21 cellular contexts compared by ENCODE assay signal in genomic region chr5:31121224-31121623, GRCh38.
DNase-seq lines count a peak whose midpoint lies in the region; ATAC-seq, FAIRE-seq and TF ChIP-seq lines count a peak whose summit lies in the region.
"Had no signal": no experiment of that assay in that cellular context is flagged by ENCODE, and none has a peak within 500 bp of the region (broad histone marks: within the 10 kb centered on the region; RNA-seq: fewer than 3 reads in every experiment).

No MANE protein-coding gene starts in this region.

- H3K4me2 ChIP-seq in mesenchymal stem cell (ENCODE audit: low read length, poor library complexity, severe bottlenecking) (no peak overlapping the region), neural progenitor cell (peak overlapping the region; percentile 55)

- H2BK15ac ChIP-seq in mesenchymal stem cell (ENCODE audit: low read depth, poor library complexity, severe bottlenecking): no peak overlapping the region

- no peaks in the 10 kb centered on the region for H4K20me1 ChIP-seq in neural progenitor cell (ENCODE audit: low read depth)

- peak overlapping the region; percentile 46 for H3K27ac Mint-ChIP-seq in neural progenitor cell
- H3K27ac Mint-ChIP-seq: CD4-positive, alpha-beta memory T cell had no signal

- peak; percentile 67 for FAIRE-seq in HTR-8/SVneo (lab: Jason Lieb, UNC)
- FAIRE-seq: A204.1, GM12878, GM19239, H1 had no signal

- H3K27ac ChIP-seq in mesenchymal stem cell (ENCODE audit: low read length, poor library complexity, severe bottlenecking) (peak overlapping the region; percentile 93), neural progenitor cell (no peak overlapping the region), lower lobe of right lung (no peak overlapping the region)
- H3K27ac ChIP-seq: 22Rv1, GM23248 had no signal

- no peak overlapping the region for H3K14ac ChIP-seq in mesenchymal stem cell (ENCODE audit: low read length in 2 of 2)

- peak overlapping the region; percentile 78 for H2AK5ac ChIP-seq in mesenchymal stem cell (ENCODE audit: low read length, severe bottlenecking)

- H3K9me3 Mint-ChIP-seq in neural progenitor cell: peaks cover 20% of the 10 kb centered on the region

- no peak for TF ChIP-seq CTCF in neural progenitor cell (IDR thresholded peaks at IDR 0.05)
- no peak for TF ChIP-seq CTCF in lower lobe of right lung (IDR thresholded peaks at IDR 0.05)

- WGBS in mesenchymal stem cell: 69% methylated on average over 1 of the region's 2 CpGs

- H3K9ac ChIP-seq in mesenchymal stem cell (ENCODE audit: low read length) (no peak overlapping the region), neural progenitor cell (no peak overlapping the region)
- H3K9ac ChIP-seq: GM23248 had no signal

- H3K36me3 Mint-ChIP-seq in neural progenitor cell: peaks cover 8% of the 10 kb centered on the region
- H3K36me3 Mint-ChIP-seq: CD4-positive, alpha-beta memory T cell had no signal

- H3K4me1 Mint-ChIP-seq in neural progenitor cell: peaks cover 61% of the 10 kb centered on the region
- H3K4me1 Mint-ChIP-seq: CD4-positive, alpha-beta memory T cell had no signal

- no peak overlapping the region for H2BK5ac ChIP-seq in mesenchymal stem cell (ENCODE audit: low read depth, low read length, poor library complexity, severe bottlenecking)

- no peak overlapping the region for H3K4me3 Mint-ChIP-seq in neural progenitor cell
- H3K4me3 Mint-ChIP-seq: CD4-positive, alpha-beta memory T cell had no signal

- peaks cover 5% of the 10 kb centered on the region for H3K4me1 ChIP-seq in mesenchymal stem cell (ENCODE audit: control insufficient read depth, insufficient read depth, low read depth, low read length)
- H3K4me1 ChIP-seq in neural progenitor cell: peaks cover 42% of the 10 kb centered on the region
- no peaks in the 10 kb centered on the region for H3K4me1 ChIP-seq in lower lobe of right lung

- H3K27me3 ChIP-seq in mesenchymal stem cell (ENCODE audit: control insufficient read depth in 1 of 2, insufficient read depth in 1 of 2, low read length in 2 of 2): no peaks in the 10 kb centered on the region
- H3K27me3 ChIP-seq in neural progenitor cell: no peaks in the 10 kb centered on the region
- no peaks in the 10 kb centered on the region for H3K27me3 ChIP-seq in lower lobe of right lung (ENCODE audit: low read depth)

- H2BK120ac ChIP-seq in mesenchymal stem cell (ENCODE audit: low read depth, low read length): no peak overlapping the region

- no peaks in the 10 kb centered on the region for H3K79me2 ChIP-seq in neural progenitor cell (ENCODE audit: low read depth)

- no peak overlapping the region for H3K4ac ChIP-seq in mesenchymal stem cell (ENCODE audit: low read depth in 1 of 2, low read length in 2 of 2)

- H4K8ac ChIP-seq in mesenchymal stem cell (ENCODE audit: low read length): no peak overlapping the region

- no peak overlapping the region for H2BK12ac ChIP-seq in mesenchymal stem cell (ENCODE audit: low read length in 2 of 2)

- H3K18ac ChIP-seq in mesenchymal stem cell (ENCODE audit: low read depth in 1 of 2, low read length in 2 of 2): no peak overlapping the region

- no peak for ATAC-seq in lower lobe of right lung
- ATAC-seq: GM12878 had no signal

- H3K79me1 ChIP-seq in mesenchymal stem cell (replicated peaks; ENCODE audit: low read length, poor library complexity, severe bottlenecking): no peaks in the 10 kb centered on the region

- H3K36me3 ChIP-seq in mesenchymal stem cell (ENCODE audit: control insufficient read depth in 1 of 2, insufficient read depth in 2 of 2, low read depth in 1 of 2, low read length in 2 of 2): no peaks in the 10 kb centered on the region
- no peaks in the 10 kb centered on the region for H3K36me3 ChIP-seq in neural progenitor cell
- no peaks in the 10 kb centered on the region for H3K36me3 ChIP-seq in lower lobe of right lung

- peaks cover 9% of the 10 kb centered on the region for H3F3A ChIP-seq in neural progenitor cell (ENCODE audit: low read depth)

- no peak overlapping the region for H3K23ac ChIP-seq in mesenchymal stem cell (ENCODE audit: low read length in 2 of 2)

- H2AFZ ChIP-seq in mesenchymal stem cell (ENCODE audit: low read depth, low read length) (no peak overlapping the region), neural progenitor cell (replicated peaks) (no peak overlapping the region)
- H2AFZ ChIP-seq: GM23248 had no signal

- intact Hi-C loops in lower lobe of right lung (cut with DNase I): no loop called here

- no peak overlapping the region for H3K4me3 ChIP-seq in mesenchymal stem cell (ENCODE audit: insufficient read depth in 1 of 2, low read depth in 1 of 2, low read length in 2 of 2)
- no peak overlapping the region for H3K4me3 ChIP-seq in neural progenitor cell
- no peak overlapping the region for H3K4me3 ChIP-seq in lower lobe of right lung
- H3K4me3 ChIP-seq: GM12878, GM23248 had no signal

- no peak overlapping the region for H4K91ac ChIP-seq in mesenchymal stem cell (ENCODE audit: low read length)

- peaks cover 10% of the 10 kb centered on the region for H3K27me3 Mint-ChIP-seq in neural progenitor cell (ENCODE audit: insufficient read depth, low read depth)
- H3K27me3 Mint-ChIP-seq: CD4-positive, alpha-beta memory T cell had no signal

- H3K9me3 ChIP-seq in mesenchymal stem cell (ENCODE audit: control insufficient read depth, low read length) (no peaks in the 10 kb centered on the region), neural progenitor cell (ENCODE audit: low read depth) (no peaks in the 10 kb centered on the region), lower lobe of right lung (no peaks in the 10 kb centered on the region)

- DNase-seq in HTR-8/SVneo (ENCODE audit: insufficient read length, low spot score): no peak
- peak; percentile 73 for DNase-seq in kidney glomerular epithelial cell (lab: John Stamatoyannopoulos, UW)
- DNase-seq in mesenchymal stem cell: no peak
- no peak for DNase-seq in neural progenitor cell (ENCODE audit: low spot score)
- no peak for DNase-seq in lower lobe of right lung
- no peak for DNase-seq in NCI-H1417 (lab: John Stamatoyannopoulos, UW)
- DNase-seq in DMS153 (lab: John Stamatoyannopoulos, UW): no peak
- DNase-seq in RPMI8226: no peak
- DNase-seq: C1 segment of cervical spinal cord; Calu3; CD4-positive, alpha-beta memory T cell; EL; GDM1; GM23248; H7; HCEC 1CT had no signal
